Comparison of ENCODE assay signal across 1 cellular context in genomic region chr21:38027901-38028300, GRCh38.
TF ChIP-seq lines count a peak whose summit lies in the region.

No MANE protein-coding gene starts in this region.

TF ChIP-seq in K562, 482 proteins besides CTCF, POLR2A, EP300 and RAD21 (continued from another document):
- TF ChIP-seq, protein P1, sequence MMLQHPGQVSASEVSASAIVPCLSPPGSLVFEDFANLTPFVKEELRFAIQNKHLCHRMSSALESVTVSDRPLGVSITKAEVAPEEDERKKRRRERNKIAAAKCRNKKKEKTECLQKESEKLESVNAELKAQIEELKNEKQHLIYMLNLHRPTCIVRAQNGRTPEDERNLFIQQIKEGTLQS (IDR thresholded peaks at IDR 0.05): peak; percentile 66
- TF ChIP-seq, protein P1 (CRISPR knock-in tag; conservative IDR thresholded peaks at IDR 0.05): no peak
- TF ChIP-seq SOX6 (IDR thresholded peaks at IDR 0.05) (peak; percentile 16; the same call in 1 of the 2 replicates), ZFP36 (IDR thresholded peaks at IDR 0.05; ENCODE audit: low read depth, low read length, partially characterized antibody) (no peak), CREB1 (IDR thresholded peaks at IDR 0.05) (no peak), CREB1 (CRISPR knock-in tag; IDR thresholded peaks at IDR 0.05) (peak; percentile 30; the same call in 1 of the 2 replicates), BCL6 (CRISPR knock-in tag; IDR thresholded peaks at IDR 0.05) (no peak), GABPB1 (CRISPR knock-in tag; IDR thresholded peaks at IDR 0.05) (peak; percentile 53), CREM (IDR thresholded peaks at IDR 0.05; ENCODE audit: low read depth) (0 out of 2 replicates have a peak, but pooled peaks have one; percentile 36), MEIS2 (IDR thresholded peaks at IDR 0.05; ENCODE audit: partially characterized antibody) (no peak), JUND (IDR thresholded peaks at IDR 0.05; ENCODE audit: borderline replicate concordance, low read depth, low read length) (peak; percentile 49; the same call in 1 of the 2 replicates), JUND (tag; IDR thresholded peaks at IDR 0.05; ENCODE audit: borderline replicate concordance, low read depth, low read length) (peak; percentile 32; the same call in 1 of the 3 replicates)
